16 cellular contexts compared by ENCODE assay signal in the genomic region with DNA sequence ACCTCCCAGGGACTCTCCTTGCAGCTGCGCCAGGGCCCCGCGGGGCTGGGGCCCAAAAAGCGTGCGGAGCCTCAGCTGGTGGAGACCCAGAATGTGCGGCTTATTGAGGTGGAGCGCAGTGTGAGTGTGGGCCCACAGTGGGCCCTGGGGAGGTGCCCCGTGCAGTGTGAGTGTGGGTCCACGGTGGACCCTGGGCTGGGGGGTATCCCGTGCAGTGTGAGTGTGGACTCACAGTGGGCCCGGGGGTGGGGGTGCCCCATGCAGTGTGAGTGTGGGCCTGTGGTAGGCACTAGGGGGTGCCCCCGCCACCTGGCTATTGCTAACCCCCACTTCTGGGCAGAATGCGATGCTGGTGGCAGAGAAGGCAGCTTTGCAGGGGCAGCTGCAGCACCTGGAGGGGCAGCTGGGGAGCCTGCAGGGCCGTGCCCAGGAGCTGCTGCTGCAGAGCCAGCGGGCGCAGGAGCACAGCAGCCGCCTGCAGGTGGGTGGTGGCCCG. TPM values are rescaled to one million over a fixed set of nuclear protein-coding genes. Genes with fewer than 3 reads are reported as not detected.
DNase-seq lines count a peak whose midpoint lies in the region; ATAC-seq and TF ChIP-seq lines count a peak whose summit lies in the region.
"Had no signal": no experiment of that assay in that cellular context is flagged by ENCODE, and none has a peak within 500 bp of the region (broad histone marks: within the 10 kb centered on the region; RNA-seq: fewer than 3 reads in every experiment).

No MANE protein-coding gene starts in this region.

- intact Hi-C loops in spleen (cut with DNase I; ENCODE audit: low total_unique reads): no loop called here

- peaks cover 8% of the 10 kb centered on the region for H3F3A ChIP-seq in SK-N-SH (replicated peaks; ENCODE audit: insufficient read depth)

- POLR2A ChIA-PET in SK-N-SH (lab: Yijun Ruan, JAX): no interaction called here

- H3K79me2 ChIP-seq in SK-N-SH (ENCODE audit: insufficient read depth): no peaks in the 10 kb centered on the region

- ATAC-seq in SK-N-SH treated with all-trans-retinoic acid at 6 μM for 48 hours (no peak), RWPE2 (ENCODE audit: low read depth) (no peak), HG03520 (IDR thresholded peaks at IDR 0.05; ENCODE audit: unreplicated experiment) (no peak), left lobe of liver (no peak)
- peak; percentile 47 for ATAC-seq in stimulated activated memory B cell treated with anti-CD40 and anti-IgM and Interleukin-4, amounts not matched to agents 10 μg/mL and 1 μg/mL and 100 μg/mL, for 72 hours
- ATAC-seq: GM12878 had no signal

- no peak overlapping the region for H2AFZ ChIP-seq in SK-N-SH (ENCODE audit: low read depth)

- H3K27ac ChIP-seq in SK-N-SH (ENCODE audit: low read depth in 2 of 2, low read length in 1 of 2): no peak overlapping the region
- H3K27ac ChIP-seq in RWPE2 (ENCODE audit: poor library complexity, severe bottlenecking): no peak overlapping the region
- no peak overlapping the region for H3K27ac ChIP-seq in spleen
- H3K27ac ChIP-seq: 22Rv1 had no signal

- peaks cover 26% of the 10 kb centered on the region for H3K4me1 Mint-ChIP-seq in stimulated activated memory B cell treated with anti-CD40 and anti-IgM and Interleukin-4, amounts not matched to agents 10 μg/mL and 1 μg/mL and 100 μg/mL, for 72 hours

- H3K36me3 Mint-ChIP-seq in stimulated activated memory B cell treated with anti-CD40 and anti-IgM and Interleukin-4, amounts not matched to agents 10 μg/mL and 1 μg/mL and 100 μg/mL, for 72 hours: peaks cover 40% of the 10 kb centered on the region

- H3K4me3 ChIP-seq in SK-N-SH (ENCODE audit: low read depth in 2 of 2, low read length in 1 of 2): no peak overlapping the region
- no peak overlapping the region for H3K4me3 ChIP-seq in RWPE2 (ENCODE audit: severe bottlenecking)
- H3K4me3 ChIP-seq in spleen: no peak overlapping the region
- H3K4me3 ChIP-seq: GM12878 had no signal

- 92% methylated on average over 4 of the region's 18 CpGs for WGBS in SK-N-SH (ENCODE audit: low lambda C conversion rate)
- 88 to 89% (median 89%) methylated on average over 16 to 18 of the region's 18 CpGs for WGBS in spleen, 5 donors

- no peak overlapping the region for H3K9ac ChIP-seq in SK-N-SH

- no peaks in the 10 kb centered on the region for H3K9me3 Mint-ChIP-seq in stimulated activated memory B cell treated with anti-CD40 and anti-IgM and Interleukin-4, amounts not matched to agents 10 μg/mL and 1 μg/mL and 100 μg/mL, for 72 hours
- H3K9me3 Mint-ChIP-seq: CD4-positive, alpha-beta T cell had no signal

- TF ChIP-seq RAD21 in SK-N-SH (IDR thresholded peaks at IDR 0.05; ENCODE audit: low read length): no peak

- no peak overlapping the region for H3K4me2 ChIP-seq in SK-N-SH

- CTCF ChIA-PET in SK-N-SH (lab: Yijun Ruan, JAX): interaction anchor here (1.0 to 1.3 kb wide), 2 partner anchors 42 to 98 kb away, joined by 3 to 4 read pairs; no protein-coding TSS in a partner anchor

- TF ChIP-seq EP300 in SK-N-SH (IDR thresholded peaks at IDR 0.05; ENCODE audit: borderline replicate concordance in 1 of 2, low read depth in 1 of 2, low read length in 1 of 2): no peak

- TF ChIP-seq CTCF in SK-N-SH (IDR thresholded peaks at IDR 0.05) (no peak), RWPE2 (IDR thresholded peaks at IDR 0.05; ENCODE audit: poor library complexity, severe bottlenecking) (no peak), spleen (IDR thresholded peaks at IDR 0.05 in 8 of 11, conservative IDR thresholded peaks at IDR 0.05 in 3 of 11) (no peak)

- H3K4me1 ChIP-seq in SK-N-SH (ENCODE audit: control insufficient read depth in 1 of 2, insufficient read depth in 2 of 2, low read depth in 1 of 2, low read length in 1 of 2): peaks cover 0 to 6% of the 10 kb centered on the region in 2 experiments; a peak in 3 of 4 replicates
- H3K4me1 ChIP-seq in RWPE2 (ENCODE audit: insufficient read depth, poor library complexity, severe bottlenecking): peaks cover 19% of the 10 kb centered on the region
- H3K4me1 ChIP-seq in spleen: peaks cover 3 to 74% (median 25%) of the 10 kb centered on the region in 6 donors

- H3K27me3 ChIP-seq in SK-N-SH (ENCODE audit: insufficient read depth) (no peaks in the 10 kb centered on the region), RWPE2 (ENCODE audit: insufficient read depth, poor library complexity, severe bottlenecking) (no peaks in the 10 kb centered on the region), spleen (replicated peaks in 1 of 7) (no peaks in the 10 kb centered on the region)

- H3K4me3 Mint-ChIP-seq in stimulated activated memory B cell treated with anti-CD40 and anti-IgM and Interleukin-4, amounts not matched to agents 10 μg/mL and 1 μg/mL and 100 μg/mL, for 72 hours: no peak overlapping the region
- H3K4me3 Mint-ChIP-seq: CD4-positive, alpha-beta T cell had no signal

- H3K27me3 Mint-ChIP-seq in stimulated activated memory B cell treated with anti-CD40 and anti-IgM and Interleukin-4, amounts not matched to agents 10 μg/mL and 1 μg/mL and 100 μg/mL, for 72 hours: no peaks in the 10 kb centered on the region
- H3K27me3 Mint-ChIP-seq: CD4-positive, alpha-beta T cell had no signal

- peak overlapping the region; percentile 55 for H3K27ac Mint-ChIP-seq in stimulated activated memory B cell treated with anti-CD40 and anti-IgM and Interleukin-4, amounts not matched to agents 10 μg/mL and 1 μg/mL and 100 μg/mL, for 72 hours
- H3K27ac Mint-ChIP-seq: CD4-positive, alpha-beta T cell had no signal

- H4K20me1 ChIP-seq in SK-N-SH (ENCODE audit: insufficient read depth): no peaks in the 10 kb centered on the region

- DNase-seq in SK-N-SH (peak; percentile 32), RWPE2 (ENCODE audit: low spot score) (peak; percentile 52), islet precursor cell (peak; percentile 40), spleen (no peak), left lobe of liver (ENCODE audit: low spot score) (no peak)
- DNase-seq: CD4-positive, alpha-beta T cell; HCEC 1CT; KBM-7; NCI-H1105; NCI-H2081; SHP77 had no signal

- H3K9me2 ChIP-seq in SK-N-SH: no peaks in the 10 kb centered on the region

- no peaks in the 10 kb centered on the region for H3K36me3 ChIP-seq in SK-N-SH (replicated peaks in 1 of 2; ENCODE audit: control insufficient read depth in 1 of 2, insufficient read depth in 2 of 2, low read length in 1 of 2)
- no peaks in the 10 kb centered on the region for H3K36me3 ChIP-seq in RWPE2 (ENCODE audit: low read depth)
- H3K36me3 ChIP-seq in spleen: peaks cover 0 to 91% (median 28%) of the 10 kb centered on the region in 6 donors

- TF ChIP-seq POLR2A in spleen (IDR thresholded peaks at IDR 0.05): no peak

- no peaks in the 10 kb centered on the region for H3K9me3 ChIP-seq in SK-N-SH
- H3K9me3 ChIP-seq in RWPE2 (ENCODE audit: severe bottlenecking): no peaks in the 10 kb centered on the region
- H3K9me3 ChIP-seq in spleen: no peaks in the 10 kb centered on the region

TF ChIP-seq in SK-N-SH, 30 proteins besides CTCF, POLR2A, EP300 and RAD21 (continues in another document):
- no peak for TF ChIP-seq SIN3A (IDR thresholded peaks at IDR 0.05; ENCODE audit: borderline replicate concordance, low read depth, low read length)
- TF ChIP-seq, protein P1, sequence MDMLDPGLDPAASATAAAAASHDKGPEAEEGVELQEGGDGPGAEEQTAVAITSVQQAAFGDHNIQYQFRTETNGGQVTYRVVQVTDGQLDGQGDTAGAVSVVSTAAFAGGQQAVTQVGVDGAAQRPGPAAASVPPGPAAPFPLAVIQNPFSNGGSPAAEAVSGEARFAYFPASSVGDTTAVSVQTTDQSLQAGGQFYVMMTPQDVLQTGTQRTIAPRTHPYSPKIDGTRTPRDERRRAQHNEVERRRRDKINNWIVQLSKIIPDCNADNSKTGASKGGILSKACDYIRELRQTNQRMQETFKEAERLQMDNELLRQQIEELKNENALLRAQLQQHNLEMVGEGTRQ (IDR thresholded peaks at IDR 0.05; ENCODE audit: borderline replicate concordance, low read depth, low read length): no peak
- no peak for TF ChIP-seq FOXM1 (IDR thresholded peaks at IDR 0.05; ENCODE audit: low read depth)

TF ChIP-seq in SK-N-SH treated with all-trans-retinoic acid at 6 μM for 48 hours, 23 proteins besides CTCF, POLR2A, EP300 and RAD21 (continues in another document):
- TF ChIP-seq GLIS3 (CRISPR knock-in tag; IDR thresholded peaks at IDR 0.05) (no peak), TOX (CRISPR knock-in tag; IDR thresholded peaks at IDR 0.05; ENCODE audit: borderline replicate concordance) (no peak)

RNA-seq across cellular contexts. Expression of gene RPS6KA4, which starts 7.8 kb away (rescaled TPM):
- 43.4 and 44.7 TPM in 2 replicates for polyA plus RNA-seq in SK-N-SH (2012; rRNA removed)
- 15.4 and 27.8 TPM in 2 replicates for polyA plus RNA-seq in SK-N-SH (2012; cell fraction: cytosol; rRNA removed)
- polyA plus RNA-seq in SK-N-SH (2012; cell fraction: nucleus; rRNA removed): 86.8 and 120 TPM in 2 replicates
- 10 to 100 TPM; 26.9 to 47.5 (median 38.2) TPM for total RNA-seq in spleen
- 10 to 100 TPM; 18.8 to 43.0 (median 32.3) TPM for polyA plus RNA-seq in spleen
- 9.8 TPM for total RNA-seq in left lobe of liver

RNA-seq across cellular contexts. Expression of gene CCDC88B, which starts 11.2 kb away (rescaled TPM):
- polyA plus RNA-seq in SK-N-SH (2012; rRNA removed) (2.4 and 3.4 TPM in 2 replicates), spleen (100 to 1,000 TPM; 225 to 638 (median 623) TPM)
- 1.3 and 2.7 TPM in 2 replicates for polyA plus RNA-seq in SK-N-SH (2012; cell fraction: cytosol; rRNA removed)
- polyA plus RNA-seq in SK-N-SH (2012; cell fraction: nucleus; rRNA removed): 1.5 and 4.3 TPM in 2 replicates
- total RNA-seq in spleen (100 to 1,000 TPM in 3 of 7 donors, 10 to 100 TPM in 4; 64.3 to 128 (median 86.6) TPM), left lobe of liver (4.0 TPM)

RNA-seq across cellular contexts. Expression of gene PRDX5, which starts 33.3 kb away (rescaled TPM):
- polyA plus RNA-seq in SK-N-SH (2012; rRNA removed): 875 and 1,000 TPM in 2 replicates
- 911 and 944 TPM in 2 replicates for polyA plus RNA-seq in SK-N-SH (2012; cell fraction: cytosol; rRNA removed)
- polyA plus RNA-seq in SK-N-SH (2012; cell fraction: nucleus; rRNA removed): 283 and 326 TPM in 2 replicates
- 100 to 1,000 TPM in 3 of 7 donors, 10 to 100 TPM in 4; 77.0 to 169 (median 95.6) TPM for total RNA-seq in spleen
- 100 to 1,000 TPM; 181 to 302 (median 237) TPM for polyA plus RNA-seq in spleen
- total RNA-seq in left lobe of liver: 96.4 TPM

RNA-seq across cellular contexts. Expression of gene TRMT112, which starts 33.8 kb away (rescaled TPM):
- 649 and 699 TPM in 2 replicates for polyA plus RNA-seq in SK-N-SH (2012; rRNA removed)
- polyA plus RNA-seq in SK-N-SH (2012; cell fraction: cytosol; rRNA removed): 528 and 601 TPM in 2 replicates
- 225 and 384 TPM in 2 replicates for polyA plus RNA-seq in SK-N-SH (2012; cell fraction: nucleus; rRNA removed)
- total RNA-seq in spleen: 100 to 1,000 TPM; 138 to 420 (median 158) TPM
- polyA plus RNA-seq in spleen: 100 to 1,000 TPM; 328 to 431 (median 350) TPM
- 59.1 TPM for total RNA-seq in left lobe of liver

RNA-seq across cellular contexts. Expression of gene ESRRA, which starts 45.9 kb away (rescaled TPM):
- polyA plus RNA-seq in SK-N-SH (2012; rRNA removed) (27.8 and 31.7 TPM in 2 replicates), spleen (10 to 100 TPM; 24.0 to 56.5 (median 34.7) TPM)
- 24.0 and 31.6 TPM in 2 replicates for polyA plus RNA-seq in SK-N-SH (2012; cell fraction: cytosol; rRNA removed)
- polyA plus RNA-seq in SK-N-SH (2012; cell fraction: nucleus; rRNA removed): 42.5 and 71.4 TPM in 2 replicates
- total RNA-seq in spleen (10 to 100 TPM; 30.2 to 49.3 (median 43.7) TPM), left lobe of liver (53.6 TPM)

Comparison
In these comparisons a context has a peak if more than half of its experiments do, and no peak if none do; other contexts are left out.
1. DNase-seq: peak in SK-N-SH (single experiment), RWPE2 (single experiment) and islet precursor cell (single experiment); none in spleen (single experiment) and left lobe of liver (single experiment).
2. RNA of gene CCDC88B, which starts 11.2 kb away (total RNA-seq): 64.3 to 128 TPM in spleen; 4.0 TPM in left lobe of liver (single experiment); every median in the first group is over 10 times any median in the second.